ENCODE assay signal across 8 cellular contexts in the genomic region with DNA sequence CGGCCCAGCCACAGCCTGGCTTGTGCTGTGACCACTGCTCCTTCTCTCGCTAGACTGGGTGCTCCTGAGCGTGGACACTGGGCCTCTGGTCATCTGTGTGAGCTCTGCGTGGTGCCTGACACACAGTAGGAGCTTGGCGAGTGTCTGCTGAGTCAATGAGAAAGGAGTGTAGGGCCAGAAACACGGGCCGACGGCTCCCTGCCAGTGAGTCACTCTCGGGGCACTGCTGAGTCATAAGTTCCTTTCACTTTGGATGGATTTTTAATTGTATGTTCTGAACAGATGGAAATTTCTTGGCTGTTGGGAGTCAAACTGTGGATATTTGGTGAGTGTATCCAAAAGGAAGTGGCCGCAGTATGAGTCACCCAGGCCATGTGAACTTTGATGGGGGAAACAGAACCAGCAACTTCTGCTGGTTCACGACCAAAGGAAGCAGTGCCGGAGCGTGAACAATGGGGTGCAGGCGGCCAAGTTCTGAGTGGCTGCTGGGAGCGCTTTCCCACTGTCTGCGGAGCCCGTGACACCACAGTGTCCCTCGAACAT. TPM values are rescaled to one million over a fixed set of nuclear protein-coding genes. Genes with fewer than 3 reads are reported as not detected.
A peak's percentile ranks its signal among the peaks of the same experiment; 100 is the strongest.
DNase-seq lines count a peak whose midpoint lies in the region; ATAC-seq, FAIRE-seq and TF ChIP-seq lines count a peak whose summit lies in the region.

No MANE protein-coding gene starts in this region.

- peak overlapping the region; percentile 88 for H2BK12ac ChIP-seq in H1 (ENCODE audit: low read depth, low read length)

- peak overlapping the region; percentile 12 for H4K91ac ChIP-seq in H1 (replicated peaks; ENCODE audit: insufficient read length, low read length)

- CTCF ChIA-PET in H1 (lab: Charles Lee; ENCODE audit: partially characterized antibody) = interaction anchor here (0.8 to 1.7 kb wide), 6 partner anchors 13 to 136 kb away, joined by 3 to 5 read pairs (median 3); no protein-coding TSS in a partner anchor

- H3K27me3 ChIP-seq in H1 (replicated peaks in 1 of 4; ENCODE audit: control insufficient read depth in 3 of 4, extremely low read depth in 1 of 4, insufficient read depth in 3 of 4, low read length in 3 of 4) = no peaks in the 10 kb centered on the region; a peak in 3 of 7 replicates

- no peaks in the 10 kb centered on the region for H3K79me2 ChIP-seq in H1 (ENCODE audit: control insufficient read depth in 1 of 2, insufficient read depth in 2 of 2, low read length in 2 of 2)

- DNase-seq in activated CD8-positive, alpha-beta memory T cell treated with anti-CD3 and anti-CD28 coated beads for 24 hours = peak; percentile 63
- no peak for DNase-seq in activated CD8-positive, alpha-beta memory T cell treated with anti-CD3 and anti-CD28 coated beads, Interleukin-2, amount 50 U/mL, for 4 hours
- DNase-seq in activated CD4-positive, alpha-beta T cell treated with anti-CD3 and anti-CD28 coated beads for 1 hour = peak; percentile 15
- DNase-seq in H1 (ENCODE audit: low read depth in 1 of 2, low spot score in 2 of 2) = no peak
- no peak for DNase-seq in mesothelial cell of epicardium (ENCODE audit: low spot score in 2 of 2, unreplicated experiment in 2 of 2)
- DNase-seq in stimulated activated naive B cell treated with anti-CD40 and anti-IgM and Interleukin-4, amounts not matched to agents 10 μg/mL and 1 μg/mL and 100 μg/mL, for 72 hours = no peak
- DNase-seq in D341Med (ENCODE audit: low spot score) = no peak
- DNase-seq in AML-193 (lab: John Stamatoyannopoulos, UW) = no peak

- POLR2A ChIA-PET in H1 (lab: Charles Lee; ENCODE audit: partially characterized antibody) = interaction anchor here (0.7 to 1.4 kb wide), 2 partner anchors 10 to 72 kb away, joined by 3 read pairs; no protein-coding TSS in a partner anchor

- H4K5ac ChIP-seq in H1 (ENCODE audit: insufficient read length, low read depth, low read length) = no peak overlapping the region

- peak overlapping the region; percentile 61 for H2BK15ac ChIP-seq in H1 (ENCODE audit: low read length)

- no peaks in the 10 kb centered on the region for H3K36me3 Mint-ChIP-seq in mesothelial cell of epicardium
- no peaks in the 10 kb centered on the region for H3K36me3 Mint-ChIP-seq in stimulated activated naive B cell treated with anti-CD40 and anti-IgM and Interleukin-4, amounts not matched to agents 10 μg/mL and 1 μg/mL and 100 μg/mL, for 72 hours

- H3K79me1 ChIP-seq in H1 (ENCODE audit: low read depth, low read length) = no peaks in the 10 kb centered on the region

- peaks cover 7 to 32% (median 20%) of the 10 kb centered on the region in 4 experiments for H3K4me1 ChIP-seq in H1 (replicated peaks in 1 of 4; ENCODE audit: control insufficient read depth in 3 of 4, insufficient read depth in 4 of 4, low read length in 3 of 4)

- peak overlapping the region; percentile 11; the same call in 1 of the 2 replicates for H2BK5ac ChIP-seq in H1 (ENCODE audit: low read depth, low read length)

- H3K9ac ChIP-seq in H1 (replicated peaks in 1 of 4; ENCODE audit: extremely low read depth in 1 of 4, low read depth in 3 of 4, low read length in 3 of 4) = peak overlapping the region in 1 of 4 experiments; percentile 23; a peak in 1 of 7 replicates

- 0 out of 2 replicates have a peak overlapping the region, but pooled peaks have one; percentile 63 for H3K18ac ChIP-seq in H1 (ENCODE audit: extremely low read depth, low read length)

- peak overlapping the region; percentile 87 for H3K4ac ChIP-seq in H1 (replicated peaks; ENCODE audit: insufficient read length, low read depth, low read length)

- no peaks in the 10 kb centered on the region for H3K27me3 Mint-ChIP-seq in mesothelial cell of epicardium (ENCODE audit: low read depth)
- H3K27me3 Mint-ChIP-seq in stimulated activated naive B cell treated with anti-CD40 and anti-IgM and Interleukin-4, amounts not matched to agents 10 μg/mL and 1 μg/mL and 100 μg/mL, for 72 hours = peaks cover 8 to 11% of the 10 kb centered on the region in 2 donors

- H3K27ac Mint-ChIP-seq in mesothelial cell of epicardium = peak overlapping the region; percentile 85
- no peak overlapping the region for H3K27ac Mint-ChIP-seq in stimulated activated naive B cell treated with anti-CD40 and anti-IgM and Interleukin-4, amounts not matched to agents 10 μg/mL and 1 μg/mL and 100 μg/mL, for 72 hours

- no peak overlapping the region for H3K56ac ChIP-seq in H1 (replicated peaks; ENCODE audit: insufficient read length, low read depth, low read length)

- TF ChIP-seq CTCF in H1 (IDR thresholded peaks at IDR 0.05; ENCODE audit: control extremely low read depth in 1 of 3, insufficient read depth in 1 of 3, low read depth in 1 of 3, low read length in 3 of 3) (no peak), mesothelial cell of epicardium (IDR thresholded peaks at IDR 0.05; ENCODE audit: unreplicated experiment) (no peak)

- peak overlapping the region; percentile 13 for H3K4me3 Mint-ChIP-seq in mesothelial cell of epicardium
- H3K4me3 Mint-ChIP-seq in stimulated activated naive B cell treated with anti-CD40 and anti-IgM and Interleukin-4, amounts not matched to agents 10 μg/mL and 1 μg/mL and 100 μg/mL, for 72 hours = no peak overlapping the region

- TF ChIP-seq POLR2A in H1 (IDR thresholded peaks at IDR 0.05; ENCODE audit: control extremely low read depth in 1 of 2, low read depth in 2 of 2, low read length in 2 of 2) = no peak

- H3K9me3 ChIP-seq in H1 (ENCODE audit: insufficient read depth in 2 of 2, low read depth in 1 of 2, low read length in 1 of 2) = no peaks in the 10 kb centered on the region

- TF ChIP-seq EP300 in H1 (IDR thresholded peaks at IDR 0.05; ENCODE audit: borderline replicate concordance in 1 of 2, low read depth in 2 of 2, low read length in 2 of 2) = no peak

- H3K36me3 ChIP-seq in H1 (ENCODE audit: control insufficient read depth in 2 of 4, insufficient read depth in 4 of 4, low read length in 3 of 4) = no peaks in the 10 kb centered on the region

- no peak overlapping the region for H3K4me3 ChIP-seq in H1 (ENCODE audit: extremely low read depth in 1 of 4, insufficient read depth in 2 of 4, low read depth in 3 of 4, low read length in 4 of 4)

- H3K27ac ChIP-seq in H1 (ENCODE audit: low read depth, low read length) = no peak overlapping the region

- H3K4me2 ChIP-seq in H1 (ENCODE audit: insufficient read depth in 1 of 2, low read depth in 2 of 2, low read length in 2 of 2) = no peak overlapping the region

- H3K9me3 Mint-ChIP-seq in mesothelial cell of epicardium = no peaks in the 10 kb centered on the region
- no peaks in the 10 kb centered on the region for H3K9me3 Mint-ChIP-seq in stimulated activated naive B cell treated with anti-CD40 and anti-IgM and Interleukin-4, amounts not matched to agents 10 μg/mL and 1 μg/mL and 100 μg/mL, for 72 hours

- no peak overlapping the region for H2BK120ac ChIP-seq in H1 (replicated peaks; ENCODE audit: low read depth, low read length)

- no peak overlapping the region for H3K14ac ChIP-seq in H1 (ENCODE audit: insufficient read length)

- no peaks in the 10 kb centered on the region for H3K23me2 ChIP-seq in H1 (ENCODE audit: low read depth, low read length)

- H3K23ac ChIP-seq in H1 (ENCODE audit: insufficient read length) = no peak overlapping the region

- peak overlapping the region; percentile 73; the same call in 1 of the 2 replicates for H4K8ac ChIP-seq in H1 (ENCODE audit: extremely low read depth, insufficient read depth, low read length)

- H4K20me1 ChIP-seq in H1 (replicated peaks in 1 of 2; ENCODE audit: control insufficient read depth in 1 of 2, insufficient read depth in 2 of 2, low read length in 2 of 2) = no peaks in the 10 kb centered on the region

- no peak for FAIRE-seq in H1 (lab: Jason Lieb, UNC)

- peak overlapping the region; percentile 48; the same call in 1 of the 2 replicates for H2AK5ac ChIP-seq in H1 (ENCODE audit: low read depth, low read length)

- peak overlapping the region; percentile 75; the same call in 1 of the 2 replicates for H2BK20ac ChIP-seq in H1 (ENCODE audit: low read length)

- 82% methylated on average over 18 of the region's 18 CpGs; no CpG with 5 or more reads in 1 of the 2 experiments for WGBS in H1 (ENCODE audit: extremely low coverage in 1 of 2, insufficient coverage in 1 of 2, insufficient read length in 1 of 2, insufficient replicate concordance in 2 of 2, low coverage in 1 of 2, low lambda C conversion rate in 2 of 2, missing lambda C conversion rate in 1 of 2), 2 experiments

- H3K4me1 Mint-ChIP-seq in mesothelial cell of epicardium = peaks cover 54% of the 10 kb centered on the region
- H3K4me1 Mint-ChIP-seq in stimulated activated naive B cell treated with anti-CD40 and anti-IgM and Interleukin-4, amounts not matched to agents 10 μg/mL and 1 μg/mL and 100 μg/mL, for 72 hours = peaks cover 6 to 8% of the 10 kb centered on the region in 2 donors

- TF ChIP-seq RAD21 in H1 (IDR thresholded peaks at IDR 0.05 in 1 of 2, conservative IDR thresholded peaks at IDR 0.05 in 1 of 2; ENCODE audit: low read depth in 2 of 2, low read length in 2 of 2) = no peak

- H2AFZ ChIP-seq in H1 (ENCODE audit: low read length) = no peak overlapping the region; the same call in 1 of the 2 replicates

- peak; percentile 56 to 66 for ATAC-seq in stimulated activated naive B cell treated with anti-CD40 and anti-IgM and Interleukin-4, amounts not matched to agents 10 μg/mL and 1 μg/mL and 100 μg/mL, for 72 hours (replicated peaks)

TF ChIP-seq in H1, 55 proteins besides CTCF, POLR2A, EP300 and RAD21:
- TF ChIP-seq MAFK (IDR thresholded peaks at IDR 0.05; ENCODE audit: low read depth, low read length) (peak; percentile 37; the same call in 1 of the 2 replicates), RFX5 (IDR thresholded peaks at IDR 0.05; ENCODE audit: borderline replicate concordance, low read depth, low read length) (no peak), BACH1 (IDR thresholded peaks at IDR 0.05; ENCODE audit: low read length) (peak; percentile 75), JUND (IDR thresholded peaks at IDR 0.05; ENCODE audit: low read length) (peak; percentile 53; the same call in 1 of the 2 replicates)

RNA-seq across cellular contexts. Expression of gene COL18A1, which starts 41.0 kb away (rescaled TPM):
- 201 and 205 TPM in 2 replicates for total RNA-seq in H1 (2021; fragmentation: NEBNext Ultra II Directional; extraction: Animal tissue kit (Norgen Biotek cat#: 25700))
- 145 and 239 TPM in 2 replicates for polyA plus RNA-seq in H1 (2011; rRNA removed)
- polyA plus RNA-seq in H1 (2011; cell fraction: cytosol; rRNA removed) = 167 TPM
- polyA plus RNA-seq in H1 (2011; cell fraction: nucleus; rRNA removed) = 627 TPM
- polyA plus RNA-seq in H1 (2012, experiment 1 of 2) = 80.5 to 132 TPM (median 130 TPM) in 4 replicates
- 88.9 TPM for polyA plus RNA-seq in H1 (2012, experiment 2 of 2)
- polyA plus RNA-seq in H1 (2013, experiment 1 of 2) = 269 TPM
- polyA plus RNA-seq in H1 (2013, experiment 2 of 2) = 226 TPM
- polyA minus RNA-seq in H1 (2011; rRNA and poly(A)+ RNA removed) = 30.9 and 31.7 TPM in 2 replicates
- polyA minus RNA-seq in H1 (2011; cell fraction: cytosol; rRNA and poly(A)+ RNA removed) = 90.3 TPM
- polyA minus RNA-seq in H1 (2011; cell fraction: nucleus; rRNA and poly(A)+ RNA removed) = 88.2 TPM
- total RNA-seq in mesothelial cell of epicardium = 302 to 315 TPM (median 305 TPM) in 3 replicates

Comparison
In these comparisons a context has a peak if more than half of its experiments do, and no peak if none do; other contexts are left out.
1. DNase-seq: peak in activated CD8-positive, alpha-beta memory T cell treated with anti-CD3 and anti-CD28 coated beads for 24 hours (single experiment) and activated CD4-positive, alpha-beta T cell treated with anti-CD3 and anti-CD28 coated beads for 1 hour (single experiment); none in activated CD8-positive, alpha-beta memory T cell treated with anti-CD3 and anti-CD28 coated beads, Interleukin-2, amount 50 U/mL, for 4 hours (single experiment), H1 (0 of 2), mesothelial cell of epicardium (0 of 2), stimulated activated naive B cell treated with anti-CD40 and anti-IgM and Interleukin-4, amounts not matched to agents 10 μg/mL and 1 μg/mL and 100 μg/mL, for 72 hours (single experiment), D341Med (single experiment) and AML-193 (0 of 2).